In genomic region chr9:112127281-112127680, GRCh38 we compare ENCODE assay signal across 25 cellular contexts. TPM values are rescaled to one million over a fixed set of nuclear protein-coding genes. Genes with fewer than 3 reads are reported as not detected.
A peak's percentile ranks its signal among the peaks of the same experiment; 100 is the strongest.
DNase-seq lines count a peak whose midpoint lies in the region; ATAC-seq, FAIRE-seq and TF ChIP-seq lines count a peak whose summit lies in the region.
"Had no signal": no experiment of that assay in that cellular context is flagged by ENCODE, and none has a peak within 500 bp of the region (broad histone marks: within the 10 kb centered on the region; RNA-seq: fewer than 3 reads in every experiment).

No MANE protein-coding gene starts in this region.

- no peak overlapping the region for H3K4ac ChIP-seq in mesenchymal stem cell (ENCODE audit: low read depth in 1 of 2, low read length in 2 of 2)

- no peak overlapping the region for H3K27ac Mint-ChIP-seq in glutamatergic neuron (ENCODE audit: unreplicated experiment)
- H3K27ac Mint-ChIP-seq: CD4-positive, alpha-beta T cell; CD8-positive, alpha-beta memory T cell; HFFc6 had no signal

- TF ChIP-seq EP300 in A549 (IDR thresholded peaks at IDR 0.05): no peak

- no peak overlapping the region for H2BK15ac ChIP-seq in mesenchymal stem cell (ENCODE audit: low read depth, poor library complexity, severe bottlenecking)

- H3K27me3 ChIP-seq in mesenchymal stem cell (ENCODE audit: control insufficient read depth in 1 of 2, insufficient read depth in 1 of 2, low read length in 2 of 2) (no peaks in the 10 kb centered on the region), small intestine (ENCODE audit: control insufficient read depth in 2 of 2, insufficient read depth in 2 of 2, low read length in 2 of 2) (no peaks in the 10 kb centered on the region)
- H3K27me3 ChIP-seq: BE2C; BLaER1 treated with 17β-estradiol and CSF1 and Interleukin-3, amounts not matched to agents 10 nM and 100 nM had no signal

- FAIRE-seq in A549 (lab: Jason Lieb, UNC) (no peak), small intestine (lab: Jason Lieb, UNC) (no peak)
- FAIRE-seq: A204.1, G401.6, GM12892, H54 had no signal

- peaks cover 8% of the 10 kb centered on the region for H3K79me1 ChIP-seq in mesenchymal stem cell (replicated peaks; ENCODE audit: low read length, poor library complexity, severe bottlenecking)

- H3K36me3 ChIP-seq in mesenchymal stem cell (ENCODE audit: control insufficient read depth in 1 of 2, insufficient read depth in 2 of 2, low read depth in 1 of 2, low read length in 2 of 2) (peaks cover 6 to 11% of the 10 kb centered on the region in 2 experiments), small intestine (ENCODE audit: control insufficient read depth in 2 of 2, insufficient read depth in 2 of 2, low read length in 2 of 2) (peaks cover 0 to 6% of the 10 kb centered on the region in 2 donors)
- H3K36me3 ChIP-seq: BE2C, HAP-1 had no signal

- no peak overlapping the region for H3K23ac ChIP-seq in mesenchymal stem cell (ENCODE audit: low read length in 2 of 2)

- no peak overlapping the region for H2BK12ac ChIP-seq in mesenchymal stem cell (ENCODE audit: low read length in 2 of 2)

- no peak overlapping the region for H4K8ac ChIP-seq in mesenchymal stem cell (ENCODE audit: low read length)

- H3K14ac ChIP-seq in mesenchymal stem cell (ENCODE audit: low read length in 2 of 2): no peak overlapping the region

- no peak overlapping the region for H4K91ac ChIP-seq in mesenchymal stem cell (ENCODE audit: low read length)

- intact Hi-C loops in left colon (cut with DNase I, micrococcal nuclease): no loop called here

- no peak overlapping the region for H2BK5ac ChIP-seq in mesenchymal stem cell (ENCODE audit: low read depth, low read length, poor library complexity, severe bottlenecking)

- no peak overlapping the region for H3K18ac ChIP-seq in mesenchymal stem cell (ENCODE audit: low read depth in 1 of 2, low read length in 2 of 2)

- peaks cover 2% of the 10 kb centered on the region for H3K27me3 Mint-ChIP-seq in glutamatergic neuron (ENCODE audit: unreplicated experiment)
- H3K27me3 Mint-ChIP-seq: CD4-positive, alpha-beta T cell; CD8-positive, alpha-beta memory T cell had no signal

- ATAC-seq in A549 (no peak), left colon (peak; percentile 66), HG02610 (IDR thresholded peaks at IDR 0.05; ENCODE audit: unreplicated experiment) (no peak)

- H3K9me3 ChIP-seq in A549 (no peaks in the 10 kb centered on the region), mesenchymal stem cell (ENCODE audit: control insufficient read depth, low read length) (no peaks in the 10 kb centered on the region), small intestine (ENCODE audit: control insufficient read depth, low read depth) (no peaks in the 10 kb centered on the region)
- H3K9me3 ChIP-seq: BE2C, HAP-1 had no signal

- no peak overlapping the region for H2AFZ ChIP-seq in mesenchymal stem cell (ENCODE audit: low read depth, low read length)

- no peaks in the 10 kb centered on the region for H3K4me1 Mint-ChIP-seq in glutamatergic neuron (ENCODE audit: low read depth, unreplicated experiment)
- H3K4me1 Mint-ChIP-seq: CD14-positive monocyte had no signal

- WGBS in A549 (ENCODE audit: missing lambda C conversion rate): 91% methylated on average over 3 of the region's 3 CpGs
- 88% methylated on average over 2 of the region's 3 CpGs for WGBS in mesenchymal stem cell
- WGBS in small intestine, 3 donors: 29 to 68% (median 52%) methylated on average over 3 of the region's 3 CpGs

- H3K27ac ChIP-seq in A549 (peak overlapping the region; percentile 83 to 91), mesenchymal stem cell (ENCODE audit: low read length, poor library complexity, severe bottlenecking) (no peak overlapping the region), small intestine (ENCODE audit: low read depth in 1 of 2, low read length in 1 of 2) (no peak overlapping the region)
- H3K27ac ChIP-seq: 22Rv1; BLaER1 treated with 17β-estradiol and CSF1 and Interleukin-3, amounts not matched to agents 10 nM and 100 nM had no signal

- no peak overlapping the region for H3K9ac ChIP-seq in mesenchymal stem cell (ENCODE audit: low read length)
- H3K9ac ChIP-seq: BLaER1 treated with 17β-estradiol and CSF1 and Interleukin-3, amounts not matched to agents 10 nM and 100 nM had no signal

- no peak overlapping the region for H2BK120ac ChIP-seq in mesenchymal stem cell (ENCODE audit: low read depth, low read length)

- H2AK5ac ChIP-seq in mesenchymal stem cell (ENCODE audit: low read length, severe bottlenecking): peak overlapping the region; percentile 96

- no peak overlapping the region for H3K4me3 Mint-ChIP-seq in glutamatergic neuron (ENCODE audit: unreplicated experiment)
- H3K4me3 Mint-ChIP-seq: CD14-positive monocyte; CD4-positive, alpha-beta T cell; CD8-positive, alpha-beta memory T cell; HFFc6 had no signal

- POLR2A ChIA-PET in A549 (lab: Yijun Ruan, JAX): no interaction called here

- no peak for TF ChIP-seq POLR2A in A549 (IDR thresholded peaks at IDR 0.05; ENCODE audit: low read length)

- H3K4me2 ChIP-seq in A549 (no peak overlapping the region), mesenchymal stem cell (ENCODE audit: low read length, poor library complexity, severe bottlenecking) (no peak overlapping the region)
- H3K4me2 ChIP-seq: BLaER1 treated with 17β-estradiol and CSF1 and Interleukin-3, amounts not matched to agents 10 nM and 100 nM had no signal

- H3K4me1 ChIP-seq in A549: peaks cover 64% of the 10 kb centered on the region
- peaks cover 3% of the 10 kb centered on the region for H3K4me1 ChIP-seq in mesenchymal stem cell (ENCODE audit: control insufficient read depth, insufficient read depth, low read depth, low read length)
- peaks cover 0 to 3% of the 10 kb centered on the region in 2 donors for H3K4me1 ChIP-seq in small intestine (ENCODE audit: control insufficient read depth in 2 of 2, insufficient read depth in 1 of 2, low read depth in 1 of 2, low read length in 1 of 2)
- H3K4me1 ChIP-seq: BE2C had no signal

- H3K9me3 Mint-ChIP-seq in glutamatergic neuron (ENCODE audit: unreplicated experiment): peaks cover 1% of the 10 kb centered on the region
- H3K9me3 Mint-ChIP-seq: CD4-positive, alpha-beta T cell; CD8-positive, alpha-beta memory T cell; HFFc6 had no signal

- no peak for TF ChIP-seq RAD21 in A549 (conservative IDR thresholded peaks at IDR 0.05 in 1 of 2, IDR thresholded peaks at IDR 0.05 in 1 of 2)

- H3K4me3 ChIP-seq in A549 (no peak overlapping the region), mesenchymal stem cell (ENCODE audit: insufficient read depth in 1 of 2, low read depth in 1 of 2, low read length in 2 of 2) (no peak overlapping the region), small intestine (ENCODE audit: low read depth in 1 of 2, low read length in 2 of 2) (no peak overlapping the region)
- H3K4me3 ChIP-seq: BLaER1 treated with 17β-estradiol and CSF1 and Interleukin-3, amounts not matched to agents 10 nM and 100 nM; HAP-1 had no signal

- CTCF ChIA-PET in A549 (lab: Yijun Ruan, JAX): interaction anchor here (1.1 to 4.2 kb wide), 5 partner anchors 14 to 47 kb away, joined by 3 to 21 read pairs (median 6); no protein-coding TSS in a partner anchor

- TF ChIP-seq CTCF in A549 (IDR thresholded peaks at IDR 0.05) (no peak), glutamatergic neuron (IDR thresholded peaks at IDR 0.05; ENCODE audit: partially characterized antibody, unreplicated experiment) (no peak)

- H3K36me3 Mint-ChIP-seq in glutamatergic neuron (ENCODE audit: unreplicated experiment): peaks cover 14% of the 10 kb centered on the region

- no peak for DNase-seq in A549 (ENCODE audit: low read depth in 1 of 2, low spot score in 1 of 2)
- no peak for DNase-seq in left colon
- DNase-seq in mesenchymal stem cell: no peak
- DNase-seq in small intestine: peak; percentile 60
- no peak for DNase-seq in glutamatergic neuron
- DNase-seq in NCI-H82 (lab: John Stamatoyannopoulos, UW): no peak
- DNase-seq: ACHN; AML-193; BE2C; Calu3; CD4-positive, alpha-beta T cell; CD8-positive, alpha-beta memory T cell; DMS53; DND-41; GOT3; HFFc6 had no signal

TF ChIP-seq in A549, 52 proteins besides CTCF, POLR2A, EP300 and RAD21:
- TF ChIP-seq HEYL (CRISPR knock-in tag; IDR thresholded peaks at IDR 0.05): no peak
- TF ChIP-seq HOXA7 (CRISPR knock-in tag; IDR thresholded peaks at IDR 0.05): no peak
- no peak for TF ChIP-seq NR3C1 (IDR thresholded peaks at IDR 0.05)
- TF ChIP-seq CBX8 (IDR thresholded peaks at IDR 0.05): no peak
- TF ChIP-seq RCOR1 (IDR thresholded peaks at IDR 0.05; ENCODE audit: low read depth, low read length): no peak
- TF ChIP-seq MAZ (IDR thresholded peaks at IDR 0.05; ENCODE audit: borderline replicate concordance, low read depth, low read length): no peak
- no peak for TF ChIP-seq CHD2 (IDR thresholded peaks at IDR 0.05; ENCODE audit: low read length, partially characterized antibody)
- no peak for TF ChIP-seq EHF (CRISPR knock-in tag; IDR thresholded peaks at IDR 0.05)
- no peak for TF ChIP-seq USF2 (IDR thresholded peaks at IDR 0.05)
- no peak for TF ChIP-seq ZC3H11A (IDR thresholded peaks at IDR 0.05)
- TF ChIP-seq FOSB (CRISPR knock-in tag; IDR thresholded peaks at IDR 0.05): no peak
- no peak for TF ChIP-seq NPAS2 (CRISPR knock-in tag; IDR thresholded peaks at IDR 0.05; ENCODE audit: borderline replicate concordance)
- no peak for TF ChIP-seq BHLHE40 (IDR thresholded peaks at IDR 0.05; ENCODE audit: low read depth, low read length)
TF ChIP-seq in A549: peak in this region for 0.

RNA-seq across cellular contexts. Expression of gene SUSD1, which starts 47.8 kb away (rescaled TPM):
- polyA plus RNA-seq in A549 (2011; rRNA removed): 18.6 and 21.7 TPM in 2 replicates
- polyA plus RNA-seq in A549 (2012; cell fraction: cytosol; rRNA removed): 6.3 and 7.3 TPM in 2 replicates
- 8.6 and 12.3 TPM in 2 replicates for polyA plus RNA-seq in A549 (2012; cell fraction: nucleus; rRNA removed)
- 14.1 to 17.9 TPM (median 15.7 TPM) in 3 replicates for polyA plus RNA-seq in A549 (2017; fragmentation: RNase III; extraction: RNeasy Plus Mini Kit Qiagen cat#74134 plus additional on column Dnase treatment)
- polyA minus RNA-seq in A549 (2011; rRNA and poly(A)+ RNA removed): 22.4 and 24.8 TPM in 2 replicates
- total RNA-seq in left colon: 10 to 100 TPM; 22.9 to 27.4 TPM
- 19.2 TPM for polyA plus RNA-seq in mesenchymal stem cell (2013, experiment 1 of 2)
- 18.5 TPM for polyA plus RNA-seq in mesenchymal stem cell (2013, experiment 2 of 2)
- 1 to 10 TPM; 3.8 to 9.8 (median 4.2) TPM for polyA plus RNA-seq in small intestine
- total RNA-seq in glutamatergic neuron (ENCODE audit: unreplicated experiment): 19.9 TPM

Comparison
In these comparisons a context has a peak if more than half of its experiments do, and no peak if none do; other contexts are left out.
1. H3K27ac ChIP-seq: peak in A549 (2 of 2); none in mesenchymal stem cell (single experiment) and small intestine (0 of 2).